In the genomic region with DNA sequence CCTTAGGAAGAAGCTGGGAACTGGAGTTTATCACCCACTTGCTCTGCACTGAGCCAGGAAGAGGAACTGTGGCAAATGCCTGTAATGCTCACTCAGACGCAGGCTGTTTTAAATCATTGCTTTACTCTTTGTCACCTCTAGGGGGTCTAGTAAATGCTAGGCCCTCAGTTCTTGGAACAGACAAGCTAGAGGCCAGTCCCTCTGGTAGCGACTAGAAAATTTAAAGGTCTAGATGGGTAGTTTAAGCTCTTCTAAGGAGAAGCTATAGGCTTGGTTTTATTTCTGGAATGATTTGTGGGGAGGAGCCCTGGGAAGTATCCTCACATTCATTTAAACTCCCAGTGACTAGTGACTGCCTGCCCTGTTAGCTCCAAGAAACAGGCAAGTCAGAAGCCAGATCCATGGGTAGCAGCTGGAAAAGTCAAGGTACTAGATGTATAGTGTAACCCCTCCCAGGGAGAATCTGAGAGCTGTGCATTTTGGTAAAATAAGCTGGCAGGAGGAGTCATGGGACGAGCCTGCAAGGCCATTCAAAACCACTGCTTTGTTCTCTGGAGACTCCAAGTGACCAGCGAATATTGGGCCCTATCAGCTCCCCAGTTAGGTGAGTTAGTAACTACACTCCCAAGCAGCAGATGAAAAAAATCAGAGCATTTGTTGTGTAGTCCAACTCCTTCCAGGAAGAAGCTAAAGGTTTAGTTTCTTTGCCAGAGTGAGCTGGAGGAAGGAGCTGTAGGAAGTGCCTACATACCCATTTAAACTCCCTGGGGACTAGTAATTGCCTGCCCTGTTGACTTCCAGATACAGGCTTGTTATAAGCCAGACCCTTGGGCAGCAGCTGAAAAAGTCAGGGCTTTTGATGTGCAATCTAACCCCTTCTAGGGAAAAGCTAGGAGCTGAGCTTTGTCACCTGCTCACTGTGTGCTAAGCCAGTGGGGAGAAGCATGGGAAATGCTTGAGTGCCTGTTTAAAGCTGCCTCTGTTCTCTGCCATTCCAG, we compare ENCODE assay signal across 8 cellular contexts.
A peak's percentile ranks its signal among the peaks of the same experiment; 100 is the strongest.
DNase-seq lines count a peak whose midpoint lies in the region; ATAC-seq, FAIRE-seq and TF ChIP-seq lines count a peak whose summit lies in the region.

No MANE protein-coding gene starts in this region.

- no peaks in the 10 kb centered on the region for H3K79me2 ChIP-seq in Karpas-422 (ENCODE audit: low read length)

- peak overlapping the region; percentile 91 for H3K27ac Mint-ChIP-seq in endodermal cell

- no peaks in the 10 kb centered on the region for H3K36me3 ChIP-seq in Karpas-422 (ENCODE audit: insufficient read depth, low read length)
- peaks cover 11% of the 10 kb centered on the region for H3K36me3 ChIP-seq in endodermal cell (ENCODE audit: control insufficient read depth, insufficient read depth, low read length)
- H3K36me3 ChIP-seq in gastroesophageal sphincter = no peaks in the 10 kb centered on the region

- H3K27me3 Mint-ChIP-seq in endodermal cell (ENCODE audit: insufficient read depth) = no peaks in the 10 kb centered on the region

- H3K4me3 ChIP-seq in Karpas-422 (ENCODE audit: low read length) (no peak overlapping the region), endodermal cell (ENCODE audit: low read length) (peak overlapping the region; percentile 28), gastroesophageal sphincter (no peak overlapping the region)

- peak; percentile 97 for ATAC-seq in GM21723 (IDR thresholded peaks at IDR 0.05; ENCODE audit: unreplicated experiment)
- no peak for ATAC-seq in gastroesophageal sphincter

- TF ChIP-seq EP300 in gastroesophageal sphincter (IDR thresholded peaks at IDR 0.05) = no peak

- H3K9me3 Mint-ChIP-seq in endodermal cell = peaks cover 35% of the 10 kb centered on the region

- H2AFZ ChIP-seq in Karpas-422 (ENCODE audit: low read length) = no peak overlapping the region

- H3K27me3 ChIP-seq in Karpas-422 (ENCODE audit: low read length) = no peaks in the 10 kb centered on the region
- no peaks in the 10 kb centered on the region for H3K27me3 ChIP-seq in endodermal cell (ENCODE audit: control insufficient read depth, insufficient read depth, low read length, poor library complexity, severe bottlenecking)
- no peaks in the 10 kb centered on the region for H3K27me3 ChIP-seq in gastroesophageal sphincter

- H3K27ac ChIP-seq in Karpas-422 (ENCODE audit: low read length) (no peak overlapping the region), endodermal cell (ENCODE audit: low read depth, low read length) (peak overlapping the region; percentile 85), gastroesophageal sphincter (no peak overlapping the region)

- 65 to 76% methylated on average over 4 of the region's 4 CpGs for WGBS in endodermal cell (ENCODE audit: insufficient coverage in 1 of 2, insufficient read length in 1 of 2), 2 experiments
- WGBS in gastroesophageal sphincter (ENCODE audit: low coverage in 1 of 2), 2 donors = 50 to 60% methylated on average over 2 to 3 of the region's 4 CpGs

- TF ChIP-seq CTCF in endodermal cell (conservative IDR thresholded peaks at IDR 0.05) (peak; percentile 78), gastroesophageal sphincter (IDR thresholded peaks at IDR 0.05) (no peak)

- no peaks in the 10 kb centered on the region for H4K20me1 ChIP-seq in Karpas-422 (ENCODE audit: insufficient read depth, low read depth, low read length)

- no peak overlapping the region for H3K4me3 Mint-ChIP-seq in endodermal cell

- no peak overlapping the region for H3K9ac ChIP-seq in Karpas-422 (ENCODE audit: low read length)
- peak overlapping the region; percentile 90 for H3K9ac ChIP-seq in endodermal cell (ENCODE audit: extremely low read depth, low read length, poor library complexity, severe bottlenecking)

- peaks cover 20% of the 10 kb centered on the region for H3K36me3 Mint-ChIP-seq in endodermal cell (ENCODE audit: low read depth)

- TF ChIP-seq POLR2A in GM12892 (IDR thresholded peaks at IDR 0.05; ENCODE audit: low read depth, low read length) = no peak
- no peak for TF ChIP-seq POLR2A in gastroesophageal sphincter (IDR thresholded peaks at IDR 0.05)

- H3K9me2 ChIP-seq in Karpas-422 (replicated peaks; ENCODE audit: insufficient read depth, low read length) = no peaks in the 10 kb centered on the region

- DNase-seq in GM12892 (ENCODE audit: insufficient read length) = peak; percentile 5
- peak; percentile 78 for DNase-seq in Karpas-422
- peak; percentile 66 for DNase-seq in endodermal cell
- no peak for DNase-seq in NCI-H1105 treated with DMSO at 0.1 percent for 48 hours (lab: John Stamatoyannopoulos, UW)
- no peak for DNase-seq in activated CD4-positive, CD25-positive, alpha-beta regulatory T cell (lab: John Stamatoyannopoulos, UW)
- DNase-seq in NCI-H2227 (lab: John Stamatoyannopoulos, UW; ENCODE audit: unreplicated experiment) = no peak

- no peak overlapping the region for H3K4me2 ChIP-seq in Karpas-422 (ENCODE audit: low read depth, low read length, poor library complexity, severe bottlenecking)

- no peak for FAIRE-seq in GM12892 (lab: Jason Lieb, UNC)

- no peaks in the 10 kb centered on the region for H3K4me1 ChIP-seq in Karpas-422 (ENCODE audit: low read length)
- peaks cover 20% of the 10 kb centered on the region for H3K4me1 ChIP-seq in endodermal cell (ENCODE audit: control insufficient read depth, insufficient read depth, low read length)
- no peaks in the 10 kb centered on the region for H3K4me1 ChIP-seq in gastroesophageal sphincter

- H3K9me3 ChIP-seq in Karpas-422 (ENCODE audit: low read length) = no peaks in the 10 kb centered on the region
- H3K9me3 ChIP-seq in endodermal cell (ENCODE audit: control insufficient read depth, low read length) = peaks cover 32% of the 10 kb centered on the region
- H3K9me3 ChIP-seq in gastroesophageal sphincter = peaks cover 0 to 17% (median 0%) of the 10 kb centered on the region in 3 donors

- H3K4me1 Mint-ChIP-seq in endodermal cell = peaks cover 33% of the 10 kb centered on the region

Comparison
In these comparisons a context has a peak if more than half of its experiments do, and no peak if none do; other contexts are left out.
1. DNase-seq: peak in GM12892 (single experiment), Karpas-422 (single experiment) and endodermal cell (single experiment); none in NCI-H1105 treated with DMSO at 0.1 percent for 48 hours (single experiment), activated CD4-positive, CD25-positive, alpha-beta regulatory T cell (0 of 4) and NCI-H2227 (single experiment).